ENCODE assay signal across 1 cellular context in genomic region chr14:90654831-90655276, GRCh38.
TF ChIP-seq lines count a peak whose summit lies in the region.

No MANE protein-coding gene starts in this region.

TF ChIP-seq in WTC11, 78 proteins besides CTCF, POLR2A, EP300 and RAD21 (continued from another document):
- TF ChIP-seq ZNF532 (CRISPR knock-in tag; IDR thresholded peaks at IDR 0.05; ENCODE audit: borderline replicate concordance) (no peak), HMGA2 (CRISPR knock-in tag; IDR thresholded peaks at IDR 0.05) (no peak), E2F5 (CRISPR knock-in tag; IDR thresholded peaks at IDR 0.05) (no peak), PRRX2 (CRISPR knock-in tag; IDR thresholded peaks at IDR 0.05) (no peak), ARID4B (CRISPR knock-in tag; IDR thresholded peaks at IDR 0.05; ENCODE audit: borderline replicate concordance) (no peak)
